ENCODE assay signal across 1 cellular context in genomic region chr20:62387993-62388635, GRCh38.
A peak's percentile ranks its signal among the peaks of the same experiment; 100 is the strongest.
TF ChIP-seq lines count a peak whose summit lies in the region.

No MANE protein-coding gene starts in this region.

TF ChIP-seq in HepG2, 621 proteins besides CTCF, POLR2A, EP300 and RAD21 (continued from another document):
- 0 out of 2 replicates have a peak, but pooled peaks have one; percentile 14 for TF ChIP-seq ZNF687 (CRISPR knock-in tag; IDR thresholded peaks at IDR 0.05)
- no peak for TF ChIP-seq NR2F6 (IDR thresholded peaks at IDR 0.05)
- TF ChIP-seq NR2F6 (CRISPR knock-in tag; IDR thresholded peaks at IDR 0.05) = no peak
- TF ChIP-seq PATZ1 (CRISPR knock-in tag; IDR thresholded peaks at IDR 0.05) = peak; percentile 34; the same call in 1 of the 2 replicates
- TF ChIP-seq ZMAT3 (CRISPR knock-in tag; conservative IDR thresholded peaks at IDR 0.05) = 0 out of 2 replicates have a peak, but pooled peaks have one; percentile 36
- TF ChIP-seq ZNF629 (CRISPR knock-in tag; conservative IDR thresholded peaks at IDR 0.05) = no peak
- TF ChIP-seq PRDM4 (CRISPR knock-in tag; IDR thresholded peaks at IDR 0.05; ENCODE audit: borderline replicate concordance) = 0 out of 2 replicates have a peak, but pooled peaks have one; percentile 29
- TF ChIP-seq FOXO4 (CRISPR knock-in tag; conservative IDR thresholded peaks at IDR 0.05) = peak; percentile 97
- TF ChIP-seq EED (CRISPR knock-in tag; IDR thresholded peaks at IDR 0.05) = no peak
- TF ChIP-seq ZEB1 (IDR thresholded peaks at IDR 0.05; ENCODE audit: insufficient replicate concordance, low read depth) = no peak
- TF ChIP-seq NFE2 (CRISPR knock-in tag; IDR thresholded peaks at IDR 0.05) = no peak
- 0 out of 2 replicates have a peak, but pooled peaks have one; percentile 35 for TF ChIP-seq ZNF746 (CRISPR knock-in tag; IDR thresholded peaks at IDR 0.05)
- TF ChIP-seq POLR2AphosphoS5 (IDR thresholded peaks at IDR 0.05; ENCODE audit: low read depth, low read length) = no peak
- TF ChIP-seq ZNF615 (CRISPR knock-in tag; IDR thresholded peaks at IDR 0.05; ENCODE audit: borderline replicate concordance) = no peak
- 0 out of 2 replicates have a peak, but pooled peaks have one; percentile 37 for TF ChIP-seq IRF9 (CRISPR knock-in tag; IDR thresholded peaks at IDR 0.05; ENCODE audit: borderline replicate concordance)
- TF ChIP-seq FOXK1 (CRISPR knock-in tag; IDR thresholded peaks at IDR 0.05; ENCODE audit: borderline replicate concordance, low read depth) = no peak
- TF ChIP-seq ZNF703 (CRISPR knock-in tag; IDR thresholded peaks at IDR 0.05; ENCODE audit: borderline replicate concordance) = no peak
TF ChIP-seq in HepG2: peak in this region for 24.
